Comparison of ENCODE assay signal across 12 cellular contexts in the genomic region with DNA sequence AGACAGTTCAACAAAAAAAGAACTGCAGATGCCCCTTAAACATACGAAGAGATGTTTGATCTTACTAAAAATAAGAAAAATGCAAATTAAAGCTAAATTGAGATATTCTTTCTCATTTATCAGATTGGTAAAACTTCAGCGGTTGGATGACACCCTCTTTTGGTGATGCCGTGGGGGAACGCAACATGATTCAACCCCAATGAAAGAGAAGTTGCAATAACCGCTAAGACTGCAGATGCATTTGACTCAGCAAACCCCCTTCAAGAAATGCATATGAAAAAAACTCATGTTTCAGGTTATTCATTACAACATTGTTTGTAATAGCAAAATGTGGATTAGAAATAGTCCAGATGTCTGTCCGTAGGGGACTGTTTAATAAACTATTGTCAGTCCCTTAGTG.
A peak's percentile ranks its signal among the peaks of the same experiment; 100 is the strongest.
DNase-seq lines count a peak whose midpoint lies in the region; ATAC-seq and TF ChIP-seq lines count a peak whose summit lies in the region.
"Had no signal": no experiment of that assay in that cellular context is flagged by ENCODE, and none has a peak within 500 bp of the region (broad histone marks: within the 10 kb centered on the region; RNA-seq: fewer than 3 reads in every experiment).

No MANE protein-coding gene starts in this region.

- peak overlapping the region; percentile 88 for H3K27ac ChIP-seq in DOHH2 (ENCODE audit: low read depth, low read length)
- H3K27ac ChIP-seq: SJCRH30, suprapubic skin had no signal

- DNase-seq in NAMALWA (ENCODE audit: low spot score): peak; percentile 90
- DNase-seq in activated T-cell treated with anti-CD3 and anti-CD28 coated beads, Interleukin-2, amount 50 U/mL, for 24 hours: no peak
- DNase-seq in stimulated activated CD4-positive, alpha-beta T cell treated with anti-CD3 and anti-CD28 coated beads, Interleukin-2, amount 100 ng/mL, for 24 hours: peak; percentile 50 to 58
- DNase-seq: DMS79 treated with DMSO at 0.1 percent for 48 hours, NCI-H510A treated with DMSO at 0.1 percent for 48 hours, SJCRH30 had no signal

- H3K27me3 ChIP-seq in DOHH2 (ENCODE audit: control insufficient read depth, low read length): no peaks in the 10 kb centered on the region
- H3K27me3 ChIP-seq: SJCRH30, suprapubic skin had no signal

- H3K4me3 ChIP-seq in DOHH2 (ENCODE audit: low read length): peak overlapping the region; percentile 82
- H3K4me3 ChIP-seq: lung, SJCRH30, suprapubic skin had no signal

- ATAC-seq in GM18868 (IDR thresholded peaks at IDR 0.05; ENCODE audit: unreplicated experiment) (no peak), HG03439 (IDR thresholded peaks at IDR 0.05; ENCODE audit: unreplicated experiment) (no peak), HG02938 (IDR thresholded peaks at IDR 0.05; ENCODE audit: unreplicated experiment) (no peak)

- peaks cover 66% of the 10 kb centered on the region for H3K4me1 ChIP-seq in DOHH2 (ENCODE audit: control insufficient read depth, low read length)
- H3K4me1 ChIP-seq: SJCRH30, suprapubic skin had no signal

- peak overlapping the region; percentile 84 for H3K4me2 ChIP-seq in DOHH2 (ENCODE audit: low read length)

- no peaks in the 10 kb centered on the region for H3K9me3 ChIP-seq in DOHH2 (ENCODE audit: control insufficient read depth, insufficient read depth, low read length)
- H3K9me3 ChIP-seq: SJCRH30, suprapubic skin had no signal

- no peaks in the 10 kb centered on the region for H3K9me3 Mint-ChIP-seq in activated T-cell treated with anti-CD3 and anti-CD28 coated beads, Interleukin-2, amount 50 U/mL, for 24 hours

- peaks cover 29% of the 10 kb centered on the region for H3F3A ChIP-seq in DOHH2 (ENCODE audit: control insufficient read depth, insufficient read depth)

- peak overlapping the region; percentile 94 for H3K4me3 Mint-ChIP-seq in activated T-cell treated with anti-CD3 and anti-CD28 coated beads, Interleukin-2, amount 50 U/mL, for 24 hours

- peaks cover 83% of the 10 kb centered on the region for H3K4me1 Mint-ChIP-seq in activated T-cell treated with anti-CD3 and anti-CD28 coated beads, Interleukin-2, amount 50 U/mL, for 24 hours (ENCODE audit: low read depth)

- H3K79me2 ChIP-seq in DOHH2 (ENCODE audit: control insufficient read depth, low read length): peaks cover 96% of the 10 kb centered on the region

- no peaks in the 10 kb centered on the region for H3K27me3 Mint-ChIP-seq in activated T-cell treated with anti-CD3 and anti-CD28 coated beads, Interleukin-2, amount 50 U/mL, for 24 hours

- no peaks in the 10 kb centered on the region for H3K9me2 ChIP-seq in DOHH2 (replicated peaks; ENCODE audit: control insufficient read depth, low read length)

- peak overlapping the region; percentile 100 for H3K27ac Mint-ChIP-seq in activated T-cell treated with anti-CD3 and anti-CD28 coated beads, Interleukin-2, amount 50 U/mL, for 24 hours

- no peaks in the 10 kb centered on the region for H4K20me1 ChIP-seq in DOHH2 (ENCODE audit: control insufficient read depth, insufficient read depth, low read depth, low read length)

- peaks cover 72% of the 10 kb centered on the region for H3K36me3 ChIP-seq in DOHH2 (ENCODE audit: control insufficient read depth, low read length)
- H3K36me3 ChIP-seq: SJCRH30, suprapubic skin had no signal

- peaks cover 67% of the 10 kb centered on the region for H3K36me3 Mint-ChIP-seq in activated T-cell treated with anti-CD3 and anti-CD28 coated beads, Interleukin-2, amount 50 U/mL, for 24 hours (ENCODE audit: low read depth)

- TF ChIP-seq CTCF in DOHH2 (IDR thresholded peaks at IDR 0.05; ENCODE audit: low read depth, low read length, poor library complexity, severe bottlenecking): peak; percentile 23
